In the genomic region with DNA sequence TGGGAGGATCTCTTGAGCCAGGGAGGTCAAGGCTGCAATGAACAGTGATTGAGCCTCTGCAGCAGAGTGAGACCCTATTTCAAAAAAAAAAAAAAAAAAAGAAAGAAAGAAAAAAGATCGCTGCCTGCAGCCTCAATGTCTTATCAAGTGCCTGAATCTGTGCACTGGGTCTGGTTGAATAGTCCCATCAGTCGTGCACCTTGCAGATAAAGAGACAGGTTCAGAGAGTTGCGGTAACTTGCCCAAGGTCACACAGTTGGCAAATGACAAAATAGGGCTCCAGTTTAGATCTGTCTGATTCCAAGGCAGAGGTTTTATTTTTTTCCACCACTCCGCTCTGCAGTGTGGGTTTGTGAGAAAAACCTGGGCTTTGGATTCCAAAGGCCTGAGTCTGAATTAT, we compare ENCODE assay signal across 24 cellular contexts. TPM values are rescaled to one million over a fixed set of nuclear protein-coding genes. Genes with fewer than 3 reads are reported as not detected.
"Had no signal": no experiment of that assay in that cellular context is flagged by ENCODE, and none has a peak within 500 bp of the region (broad histone marks: within the 10 kb centered on the region; RNA-seq: fewer than 3 reads in every experiment).

No MANE protein-coding gene starts in this region.

- FAIRE-seq: HTR-8/SVneo, RCC 7860 had no signal

- H3K27ac ChIP-seq: HL-60, KMS-11, SJSA1, SK-N-MC had no signal

- H3K4me3 ChIP-seq: SJSA1, SK-N-MC had no signal

- H3K36me3 ChIP-seq: SJSA1 had no signal

- H3K9ac ChIP-seq: KMS-11 had no signal

- H3K4me2 ChIP-seq: KMS-11 had no signal

- H3K27me3 ChIP-seq: SJSA1 had no signal

- H3K9me3 ChIP-seq: SJSA1 had no signal

- DNase-seq: Kasumi-1, MM.1S, NCI-H1092 treated with DMSO at 0.1 percent for 48 hours, NCI-H1436, NCI-H187, NCI-H2029, NCI-H2081 treated with DMSO at 0.1 percent for 48 hours, NCI-H2171, NCI-H226, NCI-H446, NCI-H510A, NCI-H524 treated with DMSO at 0.1 percent for 48 hours, NCI-H69, NCI-H774, Right ventricle myocardium superior, RPMI8226, SIG-M5 had no signal

RNA-seq across cellular contexts. Expression of gene PLA2G1B, which starts 0.6 kb away (rescaled TPM):
- total RNA-seq: M059J, Right ventricle myocardium superior, SJSA1 had no signal

RNA-seq across cellular contexts. Expression of gene RNU4-1, which starts 35.2 kb away (rescaled TPM):
- total RNA-seq: M059J had no signal

RNA-seq across cellular contexts. Expression of gene MSI1, which starts 40.7 kb away (rescaled TPM):
- total RNA-seq: M059J, SJSA1 had no signal
